In genomic region chr11:64234840-64235379, GRCh38 we compare ENCODE assay signal across 8 cellular contexts. TPM values are rescaled to one million over a fixed set of nuclear protein-coding genes. Genes with fewer than 3 reads are reported as not detected.
DNase-seq lines count a peak whose midpoint lies in the region; ATAC-seq and TF ChIP-seq lines count a peak whose summit lies in the region.

No MANE protein-coding gene starts in this region.

- peaks cover 12% of the 10 kb centered on the region for H3K79me2 ChIP-seq in mammary epithelial cell (ENCODE audit: insufficient read depth, low read length)

- H3K27ac ChIP-seq in mammary epithelial cell (ENCODE audit: insufficient read depth, low read depth, low read length), result no peak overlapping the region
- H3K27ac ChIP-seq in stomach smooth muscle (ENCODE audit: low read length), result peak overlapping the region; percentile 66

- BruUV-seq in mammary epithelial cell (replicated peaks; lab: Mats Ljungman, UMichigan), result no TSS peak

- in situ Hi-C loops in mammary epithelial cell (cut with MboI; ENCODE audit: low sequenced_read_pairs in 2 of 2), result no loop called here

- no peak for TF ChIP-seq CTCF in mammary epithelial cell (conservative IDR thresholded peaks at IDR 0.05 in 1 of 2, IDR thresholded peaks at IDR 0.05 in 1 of 2; ENCODE audit: extremely low read depth in 1 of 2, insufficient read depth in 1 of 2, low read depth in 1 of 2, low read length in 2 of 2)

- CTCF ChIA-PET in mammary epithelial cell (lab: Charles Lee; ENCODE audit: low non-redundant PET), result no interaction called here

- peak overlapping the region; percentile 92 for H3K4me2 ChIP-seq in mammary epithelial cell (ENCODE audit: insufficient read depth, low read depth, low read length)

- H3K9me3 ChIP-seq in mammary epithelial cell (replicated peaks; ENCODE audit: insufficient read depth, low read length), result no peaks in the 10 kb centered on the region
- H3K9me3 ChIP-seq in stomach smooth muscle (ENCODE audit: control insufficient read depth in 2 of 2, low read length in 2 of 2), result no peaks in the 10 kb centered on the region

- H3K4me3 ChIP-seq in mammary epithelial cell (replicated peaks in 1 of 3; ENCODE audit: insufficient read depth in 1 of 3, low read depth in 2 of 3, low read length in 3 of 3) (peak overlapping the region; percentile 45 to 54 (median 51)), stomach smooth muscle (ENCODE audit: low read length in 2 of 2) (peak overlapping the region; percentile 72 to 77)

- H3K36me3 ChIP-seq in mammary epithelial cell (ENCODE audit: insufficient read depth, low read length) (peaks cover 7% of the 10 kb centered on the region), stomach smooth muscle (ENCODE audit: control insufficient read depth in 2 of 2, insufficient read depth in 2 of 2, low read length in 2 of 2) (peaks cover 8 to 10% of the 10 kb centered on the region in 2 donors)

- H3K9ac ChIP-seq in mammary epithelial cell (ENCODE audit: insufficient read depth, low read length) (no peak overlapping the region), stomach smooth muscle (ENCODE audit: low read length in 2 of 2) (peak overlapping the region; percentile 53 to 64)

- whole genome bisulfite sequencing in mammary epithelial cell (ENCODE audit: low coverage, missing lambda C conversion rate), result 12% methylated on average over 12 of the region's 48 CpGs

- intact Hi-C loops in mammary epithelial cell (cut with micrococcal nuclease), result no loop called here

- H2AFZ ChIP-seq in mammary epithelial cell (ENCODE audit: low read depth, low read length), result peak overlapping the region; percentile 39

- H3K4me1 ChIP-seq in mammary epithelial cell (ENCODE audit: insufficient read depth, low read length) (peaks cover 34% of the 10 kb centered on the region), stomach smooth muscle (ENCODE audit: control insufficient read depth, insufficient read depth, low read length) (peaks cover 52% of the 10 kb centered on the region)

- dilution Hi-C loops in mammary epithelial cell (cut with HindIII; ENCODE audit: low sequenced_read_pairs), result no loop called here

- no peaks in the 10 kb centered on the region for H4K20me1 ChIP-seq in mammary epithelial cell (ENCODE audit: insufficient read depth, low read length)

- DNase-seq in ELR (ENCODE audit: low read depth) (peak; percentile 47), T-helper 2 cell (peak in 3 of 5 experiments; percentile 46 to 67 (median 59)), mammary epithelial cell (peak; percentile 27), left kidney (ENCODE audit: low read depth, low spot score) (peak; percentile 82), ecto neural progenitor cell (ENCODE audit: low spot score) (no peak)

- ATAC-seq in HG03280 (IDR thresholded peaks at IDR 0.05; ENCODE audit: unreplicated experiment), result peak; percentile 17
- ATAC-seq in GM19452 (IDR thresholded peaks at IDR 0.05; ENCODE audit: unreplicated experiment), result no peak

- H3K27me3 ChIP-seq in mammary epithelial cell (ENCODE audit: insufficient read depth, low read length), result no peaks in the 10 kb centered on the region
- H3K27me3 ChIP-seq in stomach smooth muscle (ENCODE audit: control insufficient read depth in 1 of 2, insufficient read depth in 2 of 2, low read length in 2 of 2), result no peaks in the 10 kb centered on the region

RNA-seq across cellular contexts. Expression of gene VEGFB, which starts 0.5 kb away (rescaled TPM):
- 10 to 100 TPM; 13.0 to 82.7 TPM for total RNA-seq in mammary epithelial cell
- 20.4 TPM for polyA plus RNA-seq in mammary epithelial cell
- 69.9 TPM for polyA minus RNA-seq in mammary epithelial cell

RNA-seq across cellular contexts. Expression of gene DNAJC4, which starts 4.6 kb away (rescaled TPM):
- total RNA-seq in mammary epithelial cell, result 10 to 100 TPM; 10.2 to 15.6 TPM
- polyA plus RNA-seq in mammary epithelial cell, result 10.9 TPM
- 3.1 TPM for polyA minus RNA-seq in mammary epithelial cell

RNA-seq across cellular contexts. Expression of gene FKBP2, which starts 6.0 kb away (rescaled TPM):
- total RNA-seq in mammary epithelial cell, result 10 to 100 TPM; 15.5 to 59.6 TPM
- 55.7 TPM for polyA plus RNA-seq in mammary epithelial cell
- 56.6 TPM for polyA minus RNA-seq in mammary epithelial cell

RNA-seq across cellular contexts. Expression of gene NUDT22, which starts 8.8 kb away (rescaled TPM):
- total RNA-seq in mammary epithelial cell, result 10 to 100 TPM; 52.5 to 64.7 TPM
- 37.2 TPM for polyA plus RNA-seq in mammary epithelial cell
- polyA minus RNA-seq in mammary epithelial cell, result 61.6 TPM

RNA-seq across cellular contexts. Expression of gene TRPT1, which starts 8.9 kb away (rescaled TPM):
- total RNA-seq in mammary epithelial cell, result 10 to 100 TPM; 21.5 to 36.0 TPM
- 37.2 TPM for polyA plus RNA-seq in mammary epithelial cell
- polyA minus RNA-seq in mammary epithelial cell, result 37.3 TPM
